ENCODE assay signal across 8 cellular contexts in the genomic region with DNA sequence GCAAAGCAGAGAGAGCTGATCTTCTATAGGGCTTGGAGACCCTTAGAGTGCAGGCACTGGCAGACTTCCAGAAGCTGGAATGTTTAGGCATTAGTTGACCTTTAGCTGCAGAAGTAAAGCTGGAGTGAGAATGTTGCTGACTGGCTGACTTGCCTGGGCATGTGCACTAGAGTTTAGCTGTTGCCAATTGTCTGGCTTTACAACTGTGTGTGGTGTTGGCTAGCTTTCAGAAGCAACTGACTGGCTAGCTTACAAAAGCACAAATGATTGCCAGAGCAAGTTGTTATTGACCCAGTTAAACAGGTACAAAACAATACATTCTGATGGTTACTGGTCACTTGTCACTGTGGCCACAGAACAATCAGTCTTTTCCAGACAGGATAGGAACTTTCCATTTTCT. TPM values are rescaled to one million over a fixed set of nuclear protein-coding genes. Genes with fewer than 3 reads are reported as not detected.
DNase-seq lines count a peak whose midpoint lies in the region; ATAC-seq, FAIRE-seq and TF ChIP-seq lines count a peak whose summit lies in the region.

No MANE protein-coding gene starts in this region.

- H3K27me3 ChIP-seq in HepG2 (ENCODE audit: control insufficient read depth in 1 of 2, insufficient read depth in 2 of 2, low read length in 2 of 2) = no peaks in the 10 kb centered on the region
- H3K27me3 ChIP-seq in thoracic aorta (replicated peaks; ENCODE audit: insufficient read depth) = no peaks in the 10 kb centered on the region

- H4K20me1 ChIP-seq in HepG2 (ENCODE audit: insufficient read depth, low read length) = no peaks in the 10 kb centered on the region

- CTCF ChIA-PET in HepG2 (lab: Yijun Ruan, JAX; ENCODE audit: low intra/inter-chr PET ratio, low total read pairs) = no interaction called here

- no peak overlapping the region for H3K4me3 Mint-ChIP-seq in chondrocyte (ENCODE audit: unreplicated experiment)
- H3K4me3 Mint-ChIP-seq in stimulated activated memory B cell treated with anti-CD40 and anti-IgM and Interleukin-4, amounts not matched to agents 10 μg/mL and 1 μg/mL and 100 μg/mL, for 72 hours = no peak overlapping the region

- H3K27ac ChIP-seq in HepG2 (ENCODE audit: extremely low read length, insufficient read depth, low read length) (no peak overlapping the region), thoracic aorta (peak overlapping the region; percentile 65 to 69)

- no peaks in the 10 kb centered on the region for H3K36me3 ChIP-seq in HepG2 (replicated peaks in 1 of 2; ENCODE audit: control insufficient read depth in 1 of 2, insufficient read depth in 2 of 2, low read length in 2 of 2)
- no peaks in the 10 kb centered on the region for H3K36me3 ChIP-seq in thoracic aorta

- no peak for TF ChIP-seq EP300 in HepG2 (IDR thresholded peaks at IDR 0.05; ENCODE audit: low read depth in 2 of 2, low read length in 2 of 2)
- no peak for TF ChIP-seq EP300 in HepG2 (CRISPR knock-in tag; IDR thresholded peaks at IDR 0.05; ENCODE audit: borderline replicate concordance)

- H3K4me2 ChIP-seq in HepG2 (ENCODE audit: low read depth, low read length) = 0 out of 2 replicates have a peak overlapping the region, but pooled peaks have one; percentile 16

- TF ChIP-seq CTCF in chondrocyte (IDR thresholded peaks at IDR 0.05) = no peak
- TF ChIP-seq CTCF in HepG2 (CRISPR knock-in tag; IDR thresholded peaks at IDR 0.05) = no peak
- no peak for TF ChIP-seq CTCF in thoracic aorta (IDR thresholded peaks at IDR 0.05)

- peaks cover 15% of the 10 kb centered on the region for H3K4me1 ChIP-seq in HepG2 (ENCODE audit: insufficient read depth, low read length)
- peaks cover 12 to 80% of the 10 kb centered on the region in 2 donors for H3K4me1 ChIP-seq in thoracic aorta (ENCODE audit: control insufficient read depth in 1 of 2, low read depth in 2 of 2)

- H3K9me3 Mint-ChIP-seq in chondrocyte (ENCODE audit: low read depth) = peaks cover 4% of the 10 kb centered on the region
- no peaks in the 10 kb centered on the region for H3K9me3 Mint-ChIP-seq in stimulated activated memory B cell treated with anti-CD40 and anti-IgM and Interleukin-4, amounts not matched to agents 10 μg/mL and 1 μg/mL and 100 μg/mL, for 72 hours

- no peaks in the 10 kb centered on the region for H3K36me3 Mint-ChIP-seq in chondrocyte (ENCODE audit: low read depth)
- no peaks in the 10 kb centered on the region for H3K36me3 Mint-ChIP-seq in stimulated activated memory B cell treated with anti-CD40 and anti-IgM and Interleukin-4, amounts not matched to agents 10 μg/mL and 1 μg/mL and 100 μg/mL, for 72 hours

- in situ Hi-C loops in HepG2 (cut with HindIII; ENCODE audit: extremely low pct_ligation_motif_present, low pct_unique_long_range_greater_than_20kb) = no loop called here

- peak; percentile 75 for DNase-seq in NCI-H1694 treated with DMSO at 0.1 percent for 48 hours (lab: John Stamatoyannopoulos, UW)
- no peak for DNase-seq in chondrocyte (ENCODE audit: low spot score)
- DNase-seq in HepG2 (ENCODE audit: low spot score) = peak; percentile 21
- DNase-seq in thoracic aorta (ENCODE audit: low spot score) = peak; percentile 5
- no peak for DNase-seq in HuH-7.5 (ENCODE audit: low spot score)
- DNase-seq in NCI-H128 (lab: John Stamatoyannopoulos, UW; ENCODE audit: unreplicated experiment) = no peak

- H2AFZ ChIP-seq in HepG2 (ENCODE audit: low read length) = peak overlapping the region; percentile 84

- H3K27ac Mint-ChIP-seq in chondrocyte (ENCODE audit: unreplicated experiment) = peak overlapping the region; percentile 65
- H3K27ac Mint-ChIP-seq in stimulated activated memory B cell treated with anti-CD40 and anti-IgM and Interleukin-4, amounts not matched to agents 10 μg/mL and 1 μg/mL and 100 μg/mL, for 72 hours = no peak overlapping the region

- TF ChIP-seq RAD21 in HepG2 (CRISPR knock-in tag; IDR thresholded peaks at IDR 0.05) = no peak

- H3K9ac ChIP-seq in HepG2 (ENCODE audit: insufficient read depth, low read depth, low read length) = no peak overlapping the region

- H3K27me3 Mint-ChIP-seq in chondrocyte (ENCODE audit: low read depth) = no peaks in the 10 kb centered on the region
- H3K27me3 Mint-ChIP-seq in stimulated activated memory B cell treated with anti-CD40 and anti-IgM and Interleukin-4, amounts not matched to agents 10 μg/mL and 1 μg/mL and 100 μg/mL, for 72 hours = no peaks in the 10 kb centered on the region

- intact Hi-C loops in HepG2 (cut with micrococcal nuclease; ENCODE audit: unreplicated experiment) = no loop called here

- no peak for TF ChIP-seq POLR2A in HepG2 (IDR thresholded peaks at IDR 0.05; ENCODE audit: insufficient read depth in 1 of 2, low read depth in 2 of 2, low read length in 2 of 2)

- FAIRE-seq in HepG2 (lab: Jason Lieb, UNC) = peak; percentile 8

- no TSS peak for BruUV-seq in HepG2 (replicated peaks; lab: Mats Ljungman, UMichigan)

- ATAC-seq in HepG2 (peak; percentile 75), thoracic aorta (ENCODE audit: insufficient number of reproducible peaks, low FRiP score, low read depth) (peak; percentile 56), HG03354 (IDR thresholded peaks at IDR 0.05; ENCODE audit: poor library complexity, severe bottlenecking, unreplicated experiment) (no peak)
- no peak for ATAC-seq in stimulated activated memory B cell treated with anti-CD40 and anti-IgM and Interleukin-4, amounts not matched to agents 10 μg/mL and 1 μg/mL and 100 μg/mL, for 72 hours

- POLR2A ChIA-PET in HepG2 (lab: Yijun Ruan, JAX) = no interaction called here

- no peaks in the 10 kb centered on the region for H3K9me3 ChIP-seq in HepG2 (ENCODE audit: low read length)
- no peaks in the 10 kb centered on the region for H3K9me3 ChIP-seq in thoracic aorta

- H3K4me3 ChIP-seq in HepG2 (replicated peaks in 1 of 3; ENCODE audit: insufficient read depth in 1 of 3, low read depth in 2 of 3, low read length in 3 of 3) (no peak overlapping the region), thoracic aorta (no peak overlapping the region)

- H3K79me2 ChIP-seq in HepG2 (ENCODE audit: insufficient read depth, low read length) = no peaks in the 10 kb centered on the region

- peaks cover 44% of the 10 kb centered on the region for H3K4me1 Mint-ChIP-seq in chondrocyte (ENCODE audit: low read depth)
- no peaks in the 10 kb centered on the region for H3K4me1 Mint-ChIP-seq in stimulated activated memory B cell treated with anti-CD40 and anti-IgM and Interleukin-4, amounts not matched to agents 10 μg/mL and 1 μg/mL and 100 μg/mL, for 72 hours

TF ChIP-seq in HepG2, 621 proteins besides CTCF, POLR2A, EP300 and RAD21 (continues in another document):
- TF ChIP-seq TP53 (CRISPR knock-in tag; conservative IDR thresholded peaks at IDR 0.05) (peak; percentile 93; the same call in 1 of the 2 replicates), ZNF616 (CRISPR knock-in tag; IDR thresholded peaks at IDR 0.05; ENCODE audit: low read depth) (no peak)

RNA-seq across cellular contexts. Expression of a gene that starts 25.1 kb away (rescaled TPM):
- 4.9 to 5.9 TPM (median 5.1 TPM) in 3 replicates for total RNA-seq in chondrocyte
- 0.07 TPM in 1 of 2 replicates, not detected in the other for total RNA-seq in HepG2 (2016; rRNA removed; fragmentation: Illumina TruSeq; extraction: Trizol)
- not detected in 2 replicates for total RNA-seq in HepG2 (2016; cell fraction: cytosol; rRNA removed; fragmentation: Illumina TruSeq; extraction: Trizol; ENCODE audit: low read depth)
- total RNA-seq in HepG2 (2016; cell fraction: insoluble cytoplasmic fraction; rRNA removed; fragmentation: Illumina TruSeq; extraction: Trizol) = 0.13 TPM in 1 of 2 replicates, not detected in the other
- not detected in 2 replicates for total RNA-seq in HepG2 (2016; cell fraction: membrane; rRNA removed; fragmentation: Illumina TruSeq; extraction: Trizol)
- total RNA-seq in HepG2 (2016; cell fraction: nucleus; rRNA removed; fragmentation: Illumina TruSeq; extraction: Trizol) = 0.62 TPM in 1 of 2 replicates, not detected in the other
- 0.04 and 0.26 TPM in 2 replicates for polyA plus RNA-seq in HepG2 (2011; rRNA removed)
- 0.01 and 0.04 TPM in 2 replicates for polyA plus RNA-seq in HepG2 (2011; cell fraction: cytosol; rRNA removed)
- not detected in 2 replicates for polyA plus RNA-seq in HepG2 (2011; cell fraction: nucleus; rRNA removed)
- 1.6 and 1.7 TPM in 2 replicates for polyA plus RNA-seq in HepG2 (2012)
- not detected in 2 replicates for polyA plus RNA-seq in HepG2 (2016; cell fraction: cytosol; fragmentation: Illumina TruSeq; extraction: Trizol; ENCODE audit: low read depth)
- not detected in 2 replicates for polyA plus RNA-seq in HepG2 (2016; cell fraction: insoluble cytoplasmic fraction; fragmentation: Illumina TruSeq; extraction: Trizol; ENCODE audit: low read depth)
- polyA plus RNA-seq in HepG2 (2016; cell fraction: membrane; fragmentation: Illumina TruSeq; extraction: Trizol; ENCODE audit: low read depth) = not detected in 2 replicates
- polyA plus RNA-seq in HepG2 (2016; cell fraction: nucleus; fragmentation: Illumina TruSeq; extraction: Trizol; ENCODE audit: insufficient read depth, low read depth) = not detected in 2 replicates
- 0.04 TPM in 1 of 2 replicates, not detected in the other for polyA minus RNA-seq in HepG2 (2011; rRNA and poly(A)+ RNA removed; ENCODE audit: low replicate concordance)
- 0.18 TPM in 1 of 2 replicates, not detected in the other for polyA minus RNA-seq in HepG2 (2011; cell fraction: cytosol; rRNA and poly(A)+ RNA removed)
- polyA minus RNA-seq in HepG2 (2011; cell fraction: nucleus; rRNA and poly(A)+ RNA removed) = 0.99 and 1.3 TPM in 2 replicates
- 10 to 100 TPM; 20.4 to 30.9 TPM for total RNA-seq in thoracic aorta

Comparison
In these comparisons a context has a peak if more than half of its experiments do, and no peak if none do; other contexts are left out.
1. DNase-seq: peak in NCI-H1694 treated with DMSO at 0.1 percent for 48 hours (single experiment), HepG2 (single experiment) and thoracic aorta (single experiment); none in chondrocyte (single experiment), HuH-7.5 (single experiment) and NCI-H128 (single experiment).
2. ATAC-seq: peak in HepG2 (single experiment) and thoracic aorta (single experiment); none in stimulated activated memory B cell treated with anti-CD40 and anti-IgM and Interleukin-4, amounts not matched to agents 10 μg/mL and 1 μg/mL and 100 μg/mL, for 72 hours (single experiment) and HG03354 (single experiment).